Comparison of ENCODE assay signal across 1 cellular context in the genomic region with DNA sequence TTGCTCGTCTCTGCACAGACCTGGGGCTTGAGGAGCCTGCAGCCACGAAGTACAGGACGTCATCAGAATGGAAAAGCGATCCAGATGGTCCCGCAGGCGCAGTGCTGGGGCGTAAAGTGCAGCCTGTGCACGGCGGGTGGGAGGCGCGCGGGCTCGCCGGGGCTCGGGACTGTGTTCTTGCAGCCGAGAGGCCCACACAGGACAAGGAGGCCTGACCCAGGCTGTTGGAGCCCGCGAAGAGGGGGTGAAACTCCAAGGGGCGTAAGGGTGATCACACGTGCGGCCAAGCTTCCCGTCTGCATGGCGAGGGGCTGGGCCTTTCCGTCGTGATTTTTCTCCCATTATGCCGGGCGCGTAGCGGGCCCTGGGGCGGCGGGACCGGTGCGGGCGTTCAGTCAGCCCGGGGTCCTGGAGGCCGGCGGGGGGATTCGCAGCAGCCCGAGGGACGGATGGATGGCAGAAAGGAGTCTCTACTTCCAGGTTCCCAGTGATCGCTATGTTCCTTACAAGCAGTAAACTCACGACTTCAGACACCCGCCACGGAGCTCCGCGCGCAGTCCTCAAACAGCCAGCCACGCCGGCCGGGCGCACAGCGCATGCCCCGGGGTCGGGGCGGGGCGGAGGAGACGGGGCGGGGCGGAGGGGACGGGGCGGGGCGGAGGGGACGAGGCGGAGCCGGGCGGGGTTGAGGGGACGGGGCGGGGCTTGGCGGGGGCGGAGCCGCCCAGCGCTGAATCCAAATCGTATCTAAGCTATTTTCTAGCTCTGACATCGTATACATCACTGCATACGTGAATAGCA.
TF ChIP-seq lines count a peak whose summit lies in the region.

No MANE protein-coding gene starts in this region.

TF ChIP-seq in IMR-90, 13 proteins besides CTCF, POLR2A, EP300 and RAD21 (continued from another document):
- TF ChIP-seq, protein P1, sequence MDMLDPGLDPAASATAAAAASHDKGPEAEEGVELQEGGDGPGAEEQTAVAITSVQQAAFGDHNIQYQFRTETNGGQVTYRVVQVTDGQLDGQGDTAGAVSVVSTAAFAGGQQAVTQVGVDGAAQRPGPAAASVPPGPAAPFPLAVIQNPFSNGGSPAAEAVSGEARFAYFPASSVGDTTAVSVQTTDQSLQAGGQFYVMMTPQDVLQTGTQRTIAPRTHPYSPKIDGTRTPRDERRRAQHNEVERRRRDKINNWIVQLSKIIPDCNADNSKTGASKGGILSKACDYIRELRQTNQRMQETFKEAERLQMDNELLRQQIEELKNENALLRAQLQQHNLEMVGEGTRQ (IDR thresholded peaks at IDR 0.05; ENCODE audit: low read depth, low read length) = 0 out of 2 replicates have a peak, but pooled peaks have one; percentile 2
- TF ChIP-seq RFX5 (IDR thresholded peaks at IDR 0.05; ENCODE audit: low read depth, low read length) = no peak
- TF ChIP-seq MAZ (IDR thresholded peaks at IDR 0.05; ENCODE audit: borderline replicate concordance, low read depth, low read length) = 0 out of 2 replicates have a peak, but pooled peaks have one; percentile 43
- TF ChIP-seq MAFK (IDR thresholded peaks at IDR 0.05; ENCODE audit: low read depth, low read length) = no peak
- TF ChIP-seq CHD1 (IDR thresholded peaks at IDR 0.05; ENCODE audit: low read depth, low read length) = no peak; the same call in 1 of the 2 replicates
- TF ChIP-seq, protein P2, sequence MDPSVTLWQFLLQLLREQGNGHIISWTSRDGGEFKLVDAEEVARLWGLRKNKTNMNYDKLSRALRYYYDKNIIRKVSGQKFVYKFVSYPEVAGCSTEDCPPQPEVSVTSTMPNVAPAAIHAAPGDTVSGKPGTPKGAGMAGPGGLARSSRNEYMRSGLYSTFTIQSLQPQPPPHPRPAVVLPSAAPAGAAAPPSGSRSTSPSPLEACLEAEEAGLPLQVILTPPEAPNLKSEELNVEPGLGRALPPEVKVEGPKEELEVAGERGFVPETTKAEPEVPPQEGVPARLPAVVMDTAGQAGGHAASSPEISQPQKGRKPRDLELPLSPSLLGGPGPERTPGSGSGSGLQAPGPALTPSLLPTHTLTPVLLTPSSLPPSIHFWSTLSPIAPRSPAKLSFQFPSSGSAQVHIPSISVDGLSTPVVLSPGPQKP (IDR thresholded peaks at IDR 0.05; ENCODE audit: borderline replicate concordance, low read depth, low read length) = no peak
